ENCODE assay signal across 18 cellular contexts in the genomic region with DNA sequence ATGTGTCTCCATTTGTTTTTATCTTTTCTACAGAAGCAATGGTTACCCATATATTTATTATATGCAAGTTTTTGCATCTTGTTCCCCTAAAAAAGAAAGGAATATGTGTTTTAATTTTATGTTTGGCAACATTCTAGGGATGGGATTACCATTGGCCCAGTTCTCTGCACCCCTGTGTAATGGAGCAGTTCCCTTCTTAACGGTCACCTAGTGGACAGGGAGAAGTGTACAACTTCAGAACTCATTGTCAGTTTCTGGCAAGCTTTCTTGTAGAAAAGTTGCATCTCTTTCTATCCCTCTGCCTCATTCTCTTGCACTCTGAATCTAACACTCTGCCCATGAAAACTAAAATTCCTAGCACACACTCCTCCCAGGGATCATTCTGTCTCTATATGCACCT.
DNase-seq lines count a peak whose midpoint lies in the region; ATAC-seq and TF ChIP-seq lines count a peak whose summit lies in the region.
"Had no signal": no experiment of that assay in that cellular context is flagged by ENCODE, and none has a peak within 500 bp of the region (broad histone marks: within the 10 kb centered on the region; RNA-seq: fewer than 3 reads in every experiment).

No MANE protein-coding gene starts in this region.

- H3K27me3 ChIP-seq in SK-N-SH (ENCODE audit: insufficient read depth) (no peaks in the 10 kb centered on the region; the same call in 1 of the 2 replicates), endodermal cell (ENCODE audit: control insufficient read depth, insufficient read depth, low read length, poor library complexity, severe bottlenecking) (no peaks in the 10 kb centered on the region)
- H3K27me3 ChIP-seq: ascending aorta, upper lobe of left lung had no signal

- no peaks in the 10 kb centered on the region for H3K79me2 ChIP-seq in SK-N-SH (ENCODE audit: insufficient read depth)

- no peak overlapping the region for H3K4me2 ChIP-seq in SK-N-SH

- no peak for DNase-seq in SK-N-SH
- no peak for DNase-seq in CD14-positive monocyte (ENCODE audit: low spot score)
- no peak for DNase-seq in endodermal cell
- no peak for DNase-seq in activated naive CD4-positive, alpha-beta T cell treated with anti-CD3 and anti-CD28 coated beads, Interleukin-2, amount 50 U/mL, for 72 hours (ENCODE audit: low spot score in 2 of 2)
- no peak for DNase-seq in sciatic nerve (ENCODE audit: low spot score)
- no peak for DNase-seq in activated naive CD4-positive, alpha-beta T cell treated with anti-CD3 and anti-CD28 coated beads for 36 hours
- DNase-seq: activated naive CD4-positive, alpha-beta T cell treated with Interleukin-2 at 50 U/mL for 16 hours; caudate nucleus; KG1; NCI-H187; NCI-H69; occipital lobe; stimulated activated CD4-positive, alpha-beta T cell treated with anti-CD3 and anti-CD28 coated beads, Interleukin-12 subunit alpha, Interleukin-12 subunit beta, amount 100 ng/mL, for 4 hours; upper lobe of left lung had no signal

- TF ChIP-seq CTCF in SK-N-SH (IDR thresholded peaks at IDR 0.05) (0 out of 2 replicates have a peak, but pooled peaks have one; percentile 7), CD14-positive monocyte (IDR thresholded peaks at IDR 0.05) (peak; percentile 19), endodermal cell (conservative IDR thresholded peaks at IDR 0.05) (peak; percentile 64)

- H3K27ac Mint-ChIP-seq in CD14-positive monocyte: peak overlapping the region in 6 of 7 donors; percentile 2 to 75 (median 26)
- peak overlapping the region; percentile 56 to 93 (median 67) for H3K27ac Mint-ChIP-seq in IgD-negative memory B cell
- no peak overlapping the region for H3K27ac Mint-ChIP-seq in endodermal cell
- no peak overlapping the region for H3K27ac Mint-ChIP-seq in activated naive CD4-positive, alpha-beta T cell treated with anti-CD3 and anti-CD28 coated beads, Interleukin-2, amount 50 U/mL, for 72 hours
- H3K27ac Mint-ChIP-seq in activated naive CD4-positive, alpha-beta T cell treated with anti-CD3 and anti-CD28 coated beads for 36 hours: no peak overlapping the region
- H3K27ac Mint-ChIP-seq: dendritic cell treated with granulocyte-macrophage colony-stimulating factor and Interleukin-4, amounts not matched to agents 40 ng/mL and 50 ng/mL, for 4 days had no signal

- H3K4me3 ChIP-seq in SK-N-SH (ENCODE audit: low read depth in 2 of 2, low read length in 1 of 2) (no peak overlapping the region), endodermal cell (ENCODE audit: low read length) (no peak overlapping the region)
- H3K4me3 ChIP-seq: ascending aorta, upper lobe of left lung had no signal

- H4K20me1 ChIP-seq in SK-N-SH (ENCODE audit: insufficient read depth): no peaks in the 10 kb centered on the region

- peaks cover 67% of the 10 kb centered on the region in 2 donors for H3K36me3 Mint-ChIP-seq in CD14-positive monocyte
- peaks cover 12% of the 10 kb centered on the region for H3K36me3 Mint-ChIP-seq in IgD-negative memory B cell
- H3K36me3 Mint-ChIP-seq in endodermal cell (ENCODE audit: low read depth): peaks cover 13% of the 10 kb centered on the region
- peaks cover 21 to 40% of the 10 kb centered on the region in 2 donors for H3K36me3 Mint-ChIP-seq in activated naive CD4-positive, alpha-beta T cell treated with anti-CD3 and anti-CD28 coated beads, Interleukin-2, amount 50 U/mL, for 72 hours
- H3K36me3 Mint-ChIP-seq in activated naive CD4-positive, alpha-beta T cell treated with anti-CD3 and anti-CD28 coated beads for 36 hours (ENCODE audit: low read depth): peaks cover 35% of the 10 kb centered on the region

- CTCF ChIA-PET in SK-N-SH (lab: Yijun Ruan, JAX): no interaction called here
- CTCF ChIA-PET in activated naive CD4-positive, alpha-beta T cell treated with anti-CD3 and anti-CD28 coated beads for 36 hours (lab: Charles Lee): interaction anchor here (1.3 to 1.4 kb wide), 2 partner anchors 15 to 34 kb away, joined by 3 read pairs; no protein-coding TSS in a partner anchor

- ATAC-seq in SK-N-SH treated with all-trans-retinoic acid at 6 μM for 48 hours: no peak
- ATAC-seq in activated naive CD4-positive, alpha-beta T cell treated with anti-CD3 and anti-CD28 coated beads, Interleukin-2, amount 50 U/mL, for 72 hours: no peak
- ATAC-seq in sciatic nerve: no peak

- H2AFZ ChIP-seq in SK-N-SH (ENCODE audit: low read depth): no peak overlapping the region

- H3K9ac ChIP-seq in SK-N-SH (no peak overlapping the region), endodermal cell (ENCODE audit: extremely low read depth, low read length, poor library complexity, severe bottlenecking) (no peak overlapping the region)

- POLR2A ChIA-PET in SK-N-SH (lab: Yijun Ruan, JAX): no interaction called here

- H3K4me1 Mint-ChIP-seq in CD14-positive monocyte (peaks cover 28% of the 10 kb centered on the region), IgD-negative memory B cell (peaks cover 33 to 46% (median 38%) of the 10 kb centered on the region in 3 donors), endodermal cell (no peaks in the 10 kb centered on the region)
- peaks cover 51% of the 10 kb centered on the region for H3K4me1 Mint-ChIP-seq in activated naive CD4-positive, alpha-beta T cell treated with anti-CD3 and anti-CD28 coated beads for 36 hours (ENCODE audit: low read depth)

- WGBS in SK-N-SH (ENCODE audit: low lambda C conversion rate): 12% methylated on average over 1 of the region's 1 CpG
- WGBS in endodermal cell (ENCODE audit: insufficient coverage in 1 of 2, insufficient read length in 1 of 2), 2 experiments: 75 to 86% methylated on average over 1 of the region's 1 CpG

- peaks cover 4% of the 10 kb centered on the region for H3F3A ChIP-seq in SK-N-SH (replicated peaks; ENCODE audit: insufficient read depth)

- no peaks in the 10 kb centered on the region for H3K9me3 Mint-ChIP-seq in CD14-positive monocyte
- H3K9me3 Mint-ChIP-seq in IgD-negative memory B cell: no peaks in the 10 kb centered on the region
- peaks cover 4% of the 10 kb centered on the region for H3K9me3 Mint-ChIP-seq in endodermal cell
- no peaks in the 10 kb centered on the region for H3K9me3 Mint-ChIP-seq in activated naive CD4-positive, alpha-beta T cell treated with anti-CD3 and anti-CD28 coated beads, Interleukin-2, amount 50 U/mL, for 72 hours
- H3K9me3 Mint-ChIP-seq in activated naive CD4-positive, alpha-beta T cell treated with anti-CD3 and anti-CD28 coated beads for 36 hours: no peaks in the 10 kb centered on the region
- H3K9me3 Mint-ChIP-seq: dendritic cell treated with granulocyte-macrophage colony-stimulating factor and Interleukin-4, amounts not matched to agents 40 ng/mL and 50 ng/mL, for 4 days had no signal

- H3K27me3 Mint-ChIP-seq in CD14-positive monocyte (ENCODE audit: low read depth in 3 of 3): no peaks in the 10 kb centered on the region
- H3K27me3 Mint-ChIP-seq in IgD-negative memory B cell: no peaks in the 10 kb centered on the region
- peaks cover 3% of the 10 kb centered on the region for H3K27me3 Mint-ChIP-seq in endodermal cell (ENCODE audit: insufficient read depth)
- H3K27me3 Mint-ChIP-seq in activated naive CD4-positive, alpha-beta T cell treated with anti-CD3 and anti-CD28 coated beads for 36 hours (ENCODE audit: low read depth): no peaks in the 10 kb centered on the region
- H3K27me3 Mint-ChIP-seq: dendritic cell treated with granulocyte-macrophage colony-stimulating factor and Interleukin-4, amounts not matched to agents 40 ng/mL and 50 ng/mL, for 4 days had no signal

- intact Hi-C loops in CD14-positive monocyte (cut with micrococcal nuclease): no loop called here
- intact Hi-C loops in sciatic nerve (cut with DNase I): loop anchor here (5.0 kb wide), 1 partner anchor 1634 kb away; no protein-coding TSS in a partner anchor
- intact Hi-C loops in activated naive CD4-positive, alpha-beta T cell treated with anti-CD3 and anti-CD28 coated beads for 36 hours (cut with micrococcal nuclease): no loop called here

- H3K9me3 ChIP-seq in SK-N-SH (no peaks in the 10 kb centered on the region), endodermal cell (ENCODE audit: control insufficient read depth, low read length) (peaks cover 8% of the 10 kb centered on the region)
- H3K9me3 ChIP-seq: ascending aorta, upper lobe of left lung had no signal

- no peak for TF ChIP-seq EP300 in SK-N-SH (IDR thresholded peaks at IDR 0.05; ENCODE audit: borderline replicate concordance in 1 of 2, low read depth in 1 of 2, low read length in 1 of 2)

- H3K4me1 ChIP-seq in SK-N-SH (ENCODE audit: control insufficient read depth in 1 of 2, insufficient read depth in 2 of 2, low read depth in 1 of 2, low read length in 1 of 2) (no peaks in the 10 kb centered on the region), endodermal cell (ENCODE audit: control insufficient read depth, insufficient read depth, low read length) (no peaks in the 10 kb centered on the region)
- H3K4me1 ChIP-seq: ascending aorta had no signal

- no peak overlapping the region for H3K27ac ChIP-seq in SK-N-SH (ENCODE audit: low read depth in 2 of 2, low read length in 1 of 2)
- H3K27ac ChIP-seq in endodermal cell (ENCODE audit: low read depth, low read length): no peak overlapping the region
- H3K27ac ChIP-seq: ascending aorta, upper lobe of left lung had no signal

- H3K4me3 Mint-ChIP-seq in CD14-positive monocyte (no peak overlapping the region), IgD-negative memory B cell (no peak overlapping the region), endodermal cell (no peak overlapping the region)
- no peak overlapping the region for H3K4me3 Mint-ChIP-seq in activated naive CD4-positive, alpha-beta T cell treated with anti-CD3 and anti-CD28 coated beads for 36 hours
- H3K4me3 Mint-ChIP-seq: dendritic cell treated with granulocyte-macrophage colony-stimulating factor and Interleukin-4, amounts not matched to agents 40 ng/mL and 50 ng/mL, for 4 days had no signal

- H3K9me2 ChIP-seq in SK-N-SH: no peaks in the 10 kb centered on the region

- TF ChIP-seq RAD21 in SK-N-SH (IDR thresholded peaks at IDR 0.05; ENCODE audit: low read length): no peak

- H3K36me3 ChIP-seq in SK-N-SH (replicated peaks in 1 of 2; ENCODE audit: control insufficient read depth in 1 of 2, insufficient read depth in 2 of 2, low read length in 1 of 2): no peaks in the 10 kb centered on the region
- H3K36me3 ChIP-seq in endodermal cell (ENCODE audit: control insufficient read depth, insufficient read depth, low read length): peaks cover 8% of the 10 kb centered on the region
- H3K36me3 ChIP-seq: ascending aorta had no signal

TF ChIP-seq in SK-N-SH, 30 proteins besides CTCF, POLR2A, EP300 and RAD21 (continues in another document):
- TF ChIP-seq FOSL2 (IDR thresholded peaks at IDR 0.05; ENCODE audit: borderline replicate concordance, low read depth) (no peak), MXI1 (IDR thresholded peaks at IDR 0.05; ENCODE audit: low read depth, low read length) (no peak), FOXM1 (IDR thresholded peaks at IDR 0.05; ENCODE audit: low read depth) (no peak), SIN3A (IDR thresholded peaks at IDR 0.05; ENCODE audit: borderline replicate concordance, low read depth, low read length) (no peak)

TF ChIP-seq in SK-N-SH treated with all-trans-retinoic acid at 6 μM for 48 hours, 23 proteins besides CTCF, POLR2A, EP300 and RAD21 (continues in another document):
- TF ChIP-seq GLIS3 (CRISPR knock-in tag; IDR thresholded peaks at IDR 0.05): no peak
- no peak for TF ChIP-seq ZC3H10 (CRISPR knock-in tag; IDR thresholded peaks at IDR 0.05)
- no peak for TF ChIP-seq ISL1 (CRISPR knock-in tag; IDR thresholded peaks at IDR 0.05)
- TF ChIP-seq PPARA (CRISPR knock-in tag; IDR thresholded peaks at IDR 0.05; ENCODE audit: borderline replicate concordance): no peak
- TF ChIP-seq ZFP30 (CRISPR knock-in tag; IDR thresholded peaks at IDR 0.05): no peak

Comparison
In these comparisons a context has a peak if more than half of its experiments do, and no peak if none do; other contexts are left out.
1. CTCF ChIP-seq: peak in every context shown above with its lines; median percentile 64 in endodermal cell; 19 in CD14-positive monocyte; 7 in SK-N-SH.
2. H3K27ac Mint-ChIP-seq: peak in CD14-positive monocyte (6 of 7) and IgD-negative memory B cell (3 of 3); none in endodermal cell (single experiment), activated naive CD4-positive, alpha-beta T cell treated with anti-CD3 and anti-CD28 coated beads, Interleukin-2, amount 50 U/mL, for 72 hours (0 of 2) and activated naive CD4-positive, alpha-beta T cell treated with anti-CD3 and anti-CD28 coated beads for 36 hours (single experiment).